In genomic region chr18:23237524-23238151, GRCh38 we compare ENCODE assay signal across 8 cellular contexts.
DNase-seq lines count a peak whose midpoint lies in the region; ATAC-seq, FAIRE-seq and TF ChIP-seq lines count a peak whose summit lies in the region.

No MANE protein-coding gene starts in this region.

- no peaks in the 10 kb centered on the region for H3K27me3 ChIP-seq in SJSA1 (replicated peaks)
- no peaks in the 10 kb centered on the region for H3K27me3 ChIP-seq in lower lobe of right lung (ENCODE audit: low read depth)

- peak; percentile 59 for TF ChIP-seq CTCF in choroid plexus epithelial cell (conservative IDR thresholded peaks at IDR 0.05; ENCODE audit: low read depth, low read length)
- peak; percentile 41 for TF ChIP-seq CTCF in lower lobe of right lung (IDR thresholded peaks at IDR 0.05)
- no peak for TF ChIP-seq CTCF in D721Med (IDR thresholded peaks at IDR 0.05; ENCODE audit: insufficient read depth, missing control alignments)

- H3K9me3 ChIP-seq in SJSA1 (replicated peaks) (no peaks in the 10 kb centered on the region), lower lobe of right lung (no peaks in the 10 kb centered on the region)

- H3K4me3 ChIP-seq in SJSA1 (peak overlapping the region; percentile 11), choroid plexus epithelial cell (ENCODE audit: low read depth, low read length) (peak overlapping the region; percentile 17), lower lobe of right lung (peak overlapping the region; percentile 50)

- H3K27ac ChIP-seq in SJSA1 (peak overlapping the region; percentile 40), lower lobe of right lung (peak overlapping the region; percentile 87)

- DNase-seq in SJSA1 (ENCODE audit: low read depth in 1 of 2, low spot score in 2 of 2) (peak; percentile 74 to 75), choroid plexus epithelial cell (ENCODE audit: low read depth) (peak; percentile 65), lower lobe of right lung (peak; percentile 73), D721Med (ENCODE audit: insufficient read length, low spot score) (no peak), NCI-H1930 (lab: John Stamatoyannopoulos, UW) (no peak)
- peak; percentile 40 to 42 for DNase-seq in stimulated activated CD8-positive, alpha-beta memory T cell treated with anti-CD3 and anti-CD28 coated beads, Interleukin-7, amount 100 ng/mL, for 48 hours (ENCODE audit: extremely low read depth in 1 of 2, low read depth in 1 of 2)

- intact Hi-C loops in lower lobe of right lung (cut with DNase I) = no loop called here

- H3K4me1 ChIP-seq in SJSA1 (replicated peaks) = peaks cover 22% of the 10 kb centered on the region
- H3K4me1 ChIP-seq in lower lobe of right lung = peaks cover 33% of the 10 kb centered on the region

- H3K36me3 ChIP-seq in SJSA1 (no peaks in the 10 kb centered on the region), lower lobe of right lung (peaks cover 7% of the 10 kb centered on the region)

- FAIRE-seq in D721Med (lab: Jason Lieb, UNC) = no peak

- ATAC-seq in GM18519 (IDR thresholded peaks at IDR 0.05; ENCODE audit: low FRiP score, unreplicated experiment) (peak; percentile 50), HG02763 (IDR thresholded peaks at IDR 0.05; ENCODE audit: unreplicated experiment) (peak; percentile 52), lower lobe of right lung (peak; percentile 73 to 86)

Comparison
In these comparisons a context has a peak if more than half of its experiments do, and no peak if none do; other contexts are left out.
1. DNase-seq: peak in SJSA1 (2 of 2), choroid plexus epithelial cell (single experiment), lower lobe of right lung (single experiment) and stimulated activated CD8-positive, alpha-beta memory T cell treated with anti-CD3 and anti-CD28 coated beads, Interleukin-7, amount 100 ng/mL, for 48 hours (2 of 2); none in D721Med (single experiment) and NCI-H1930 (0 of 2).
2. Peak in every context shown above with its lines, with median percentiles within 50 percentile points of each other: ATAC-seq and H3K4me3 ChIP-seq.